9 cellular contexts compared by ENCODE assay signal in the genomic region with DNA sequence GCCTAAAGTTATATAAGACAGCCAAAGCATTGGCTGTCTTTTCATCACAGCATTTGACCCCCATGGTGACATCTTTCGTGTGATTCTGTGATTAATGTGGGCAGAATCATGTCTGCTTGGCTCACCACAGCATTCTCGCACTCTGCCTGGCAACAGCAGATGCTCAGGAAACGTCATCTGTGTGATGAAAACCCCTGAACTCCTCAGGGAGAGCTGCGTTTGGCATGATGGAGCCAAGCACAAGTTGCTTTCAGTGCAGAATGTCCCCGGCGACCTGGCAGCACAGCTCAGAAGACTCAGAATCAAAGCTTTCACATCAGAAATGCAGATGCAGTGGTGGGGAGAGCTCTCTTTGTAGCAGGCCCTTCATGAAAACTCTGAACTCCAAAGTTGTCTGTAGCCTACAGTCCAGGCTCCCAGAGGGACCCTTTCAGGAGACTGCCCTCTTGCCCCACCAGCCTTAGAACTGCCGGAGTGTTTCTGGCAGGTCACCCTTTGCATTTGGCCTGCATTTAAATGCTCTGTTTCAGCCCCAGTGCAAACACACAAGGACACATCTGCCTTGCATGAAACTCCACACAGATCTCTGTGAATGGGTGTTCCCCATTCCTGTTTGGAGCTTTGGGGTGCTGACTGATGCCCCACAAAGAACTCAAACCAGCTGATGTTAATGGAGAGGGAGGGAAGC.
A peak's percentile ranks its signal among the peaks of the same experiment; 100 is the strongest.
DNase-seq lines count a peak whose midpoint lies in the region; ATAC-seq and TF ChIP-seq lines count a peak whose summit lies in the region.
"Had no signal": no experiment of that assay in that cellular context is flagged by ENCODE, and none has a peak within 500 bp of the region (broad histone marks: within the 10 kb centered on the region; RNA-seq: fewer than 3 reads in every experiment).

No MANE protein-coding gene starts in this region.

- TF ChIP-seq POLR2A in thyroid gland (IDR thresholded peaks at IDR 0.05) = no peak

- no peaks in the 10 kb centered on the region for H3K79me2 ChIP-seq in MM.1S (ENCODE audit: low read length)
- H3K79me2 ChIP-seq in OCI-LY7 (ENCODE audit: insufficient read depth, low read depth, low read length) = no peaks in the 10 kb centered on the region

- 63 to 78% methylated on average over 5 to 7 of the region's 7 CpGs for WGBS in thyroid gland, 2 donors

- peaks cover 7% of the 10 kb centered on the region for H3K4me1 Mint-ChIP-seq in activated CD8-positive, alpha-beta T cell treated with anti-CD3 and anti-CD28 coated beads for 36 hours (ENCODE audit: low read depth)
- H3K4me1 Mint-ChIP-seq in activated CD8-positive, alpha-beta T cell treated with anti-CD3 and anti-CD28 coated beads, Interleukin-2, amount 10 ng/mL, durations not matched to agents 7 days and 5 days (ENCODE audit: low read depth) = no peaks in the 10 kb centered on the region

- H3K4me3 ChIP-seq in fibroblast of the aortic adventitia (ENCODE audit: low read depth, low read length) (no peak overlapping the region), thyroid gland (replicated peaks in 1 of 3) (no peak overlapping the region), MM.1S (ENCODE audit: low read length) (no peak overlapping the region), OCI-LY7 (ENCODE audit: low read depth, low read length, poor library complexity, severe bottlenecking) (no peak overlapping the region)

- H3K9ac ChIP-seq in MM.1S (ENCODE audit: low read length) = no peak overlapping the region

- no peaks in the 10 kb centered on the region for H4K20me1 ChIP-seq in MM.1S (ENCODE audit: insufficient read depth, low read length)
- no peaks in the 10 kb centered on the region for H4K20me1 ChIP-seq in OCI-LY7 (ENCODE audit: insufficient read depth, low read length)

- POLR2A ChIA-PET in activated CD8-positive, alpha-beta T cell treated with anti-CD3 and anti-CD28 coated beads for 36 hours (lab: Charles Lee) = no interaction called here
- POLR2A ChIA-PET in activated CD8-positive, alpha-beta T cell treated with anti-CD3 and anti-CD28 coated beads, Interleukin-2, amount 10 ng/mL, durations not matched to agents 7 days and 5 days (lab: Charles Lee) = no interaction called here
- POLR2A ChIA-PET in OCI-LY7 (lab: Charles Lee) = interaction anchor here (0.7 kb wide), 3 partner anchors 96 to 1290 kb away, joined by 3 to 4 read pairs (median 4); no protein-coding TSS in a partner anchor

- H2AFZ ChIP-seq in MM.1S (ENCODE audit: low read length) (no peak overlapping the region), OCI-LY7 (ENCODE audit: low read length) (no peak overlapping the region)

- H3K36me3 ChIP-seq in thyroid gland (no peaks in the 10 kb centered on the region), MM.1S (replicated peaks; ENCODE audit: insufficient read depth, low read length) (no peaks in the 10 kb centered on the region), OCI-LY7 (ENCODE audit: insufficient read depth, low read length) (no peaks in the 10 kb centered on the region)

- H3K9me3 Mint-ChIP-seq in activated CD8-positive, alpha-beta T cell treated with anti-CD3 and anti-CD28 coated beads for 36 hours = peaks cover 4% of the 10 kb centered on the region
- H3K9me3 Mint-ChIP-seq in activated CD8-positive, alpha-beta T cell treated with anti-CD3 and anti-CD28 coated beads, Interleukin-2, amount 10 ng/mL, durations not matched to agents 7 days and 5 days (ENCODE audit: insufficient read depth) = peaks cover 4% of the 10 kb centered on the region

- H3K9me2 ChIP-seq in MM.1S (replicated peaks; ENCODE audit: insufficient read depth, low read length) (no peaks in the 10 kb centered on the region), OCI-LY7 (ENCODE audit: insufficient read depth, low read length) (no peaks in the 10 kb centered on the region)

- H3K4me1 ChIP-seq in thyroid gland (no peaks in the 10 kb centered on the region), MM.1S (ENCODE audit: low read length) (0 out of 2 replicates have a peak, but pooled peaks cover 7% of the 10 kb centered on the region), OCI-LY7 (ENCODE audit: insufficient read depth, low read length, poor library complexity, severe bottlenecking) (no peaks in the 10 kb centered on the region)

- H3K4me3 Mint-ChIP-seq in activated CD8-positive, alpha-beta T cell treated with anti-CD3 and anti-CD28 coated beads for 36 hours = no peak overlapping the region
- no peak overlapping the region for H3K4me3 Mint-ChIP-seq in activated CD8-positive, alpha-beta T cell treated with anti-CD3 and anti-CD28 coated beads, Interleukin-2, amount 10 ng/mL, durations not matched to agents 7 days and 5 days

- H3K9me3 ChIP-seq in thyroid gland (no peaks in the 10 kb centered on the region), MM.1S (replicated peaks; ENCODE audit: insufficient read depth, low read length) (no peaks in the 10 kb centered on the region), OCI-LY7 (ENCODE audit: low read length) (no peaks in the 10 kb centered on the region)

- DNase-seq in activated CD8-positive, alpha-beta T cell treated with anti-CD3 and anti-CD28 coated beads for 36 hours = peak; percentile 35
- DNase-seq in activated CD8-positive, alpha-beta T cell treated with anti-CD3 and anti-CD28 coated beads, Interleukin-2, amount 10 ng/mL, durations not matched to agents 7 days and 5 days = no peak
- DNase-seq in fibroblast of the aortic adventitia (ENCODE audit: low read depth) (peak; percentile 71), thyroid gland (peak; percentile 14 to 28), SIG-M5 (lab: John Stamatoyannopoulos, UW) (no peak), MM.1S (no peak), OCI-LY7 (ENCODE audit: low spot score) (no peak)
- DNase-seq: activated CD4-positive, alpha-beta T cell treated with anti-CD3 and anti-CD28 coated beads for 4 hours had no signal

- intact Hi-C loops in activated CD8-positive, alpha-beta T cell treated with anti-CD3 and anti-CD28 coated beads for 36 hours (cut with micrococcal nuclease) = no loop called here
- intact Hi-C loops in thyroid gland (cut with DNase I) (no loop called here), OCI-LY7 (cut with micrococcal nuclease; ENCODE audit: unreplicated experiment) (no loop called here)

- H3K4me2 ChIP-seq in MM.1S (ENCODE audit: low read depth, low read length) (no peak overlapping the region), OCI-LY7 (ENCODE audit: low read length) (no peak overlapping the region)

- BruUV-seq in OCI-LY7 (replicated peaks; lab: Mats Ljungman, UMichigan) = no TSS peak

- ATAC-seq in activated CD8-positive, alpha-beta T cell treated with anti-CD3 and anti-CD28 coated beads for 36 hours = peak; percentile 49
- no peak for ATAC-seq in activated CD8-positive, alpha-beta T cell treated with anti-CD3 and anti-CD28 coated beads, Interleukin-2, amount 10 ng/mL, durations not matched to agents 7 days and 5 days
- ATAC-seq in HG03432 (IDR thresholded peaks at IDR 0.05; ENCODE audit: unreplicated experiment) = peak; percentile 96

- CTCF ChIA-PET in activated CD8-positive, alpha-beta T cell treated with anti-CD3 and anti-CD28 coated beads for 36 hours (lab: Charles Lee) = interaction anchor here (1.2 kb wide), 1 partner anchor 13 kb away, joined by 3 read pairs; no protein-coding TSS in a partner anchor
- CTCF ChIA-PET in activated CD8-positive, alpha-beta T cell treated with anti-CD3 and anti-CD28 coated beads, Interleukin-2, amount 10 ng/mL, durations not matched to agents 7 days and 5 days (lab: Charles Lee) = interaction anchor here (1.1 kb wide), 1 partner anchor 39 kb away, joined by 3 read pairs; no protein-coding TSS in a partner anchor
- CTCF ChIA-PET in OCI-LY7 (lab: Charles Lee; ENCODE audit: unreplicated experiment) = interaction anchor here (0.6 kb wide), 1 partner anchor 1539 kb away, joined by 3 read pairs; no protein-coding TSS in a partner anchor

- no peaks in the 10 kb centered on the region for H3K27me3 ChIP-seq in thyroid gland
- no peaks in the 10 kb centered on the region for H3K27me3 ChIP-seq in MM.1S (replicated peaks; ENCODE audit: insufficient read depth, low read length)

- no peak for TF ChIP-seq CTCF in activated CD8-positive, alpha-beta T cell treated with anti-CD3 and anti-CD28 coated beads for 36 hours (IDR thresholded peaks at IDR 0.05)
- no peak for TF ChIP-seq CTCF in fibroblast of the aortic adventitia (IDR thresholded peaks at IDR 0.05; ENCODE audit: insufficient read depth, low read length)
- no peak for TF ChIP-seq CTCF in thyroid gland (IDR thresholded peaks at IDR 0.05)
- TF ChIP-seq CTCF in MM.1S (IDR thresholded peaks at IDR 0.05; ENCODE audit: low read length) = no peak
- no peak for TF ChIP-seq CTCF in OCI-LY7 (conservative IDR thresholded peaks at IDR 0.05; ENCODE audit: low read length)

- no peak overlapping the region for H3K27ac ChIP-seq in thyroid gland
- no peak overlapping the region for H3K27ac ChIP-seq in MM.1S (ENCODE audit: low read length)
- H3K27ac ChIP-seq in OCI-LY7 (ENCODE audit: low read depth, low read length, poor library complexity, severe bottlenecking) = no peak overlapping the region

- no peaks in the 10 kb centered on the region for H3F3A ChIP-seq in MM.1S (ENCODE audit: insufficient read depth, low read length)

- H3K27ac Mint-ChIP-seq in activated CD8-positive, alpha-beta T cell treated with anti-CD3 and anti-CD28 coated beads for 36 hours = no peak overlapping the region
- no peak overlapping the region for H3K27ac Mint-ChIP-seq in activated CD8-positive, alpha-beta T cell treated with anti-CD3 and anti-CD28 coated beads, Interleukin-2, amount 10 ng/mL, durations not matched to agents 7 days and 5 days

- no peaks in the 10 kb centered on the region for H3K36me3 Mint-ChIP-seq in activated CD8-positive, alpha-beta T cell treated with anti-CD3 and anti-CD28 coated beads for 36 hours (ENCODE audit: low read depth)
- peaks cover 1% of the 10 kb centered on the region for H3K36me3 Mint-ChIP-seq in activated CD8-positive, alpha-beta T cell treated with anti-CD3 and anti-CD28 coated beads, Interleukin-2, amount 10 ng/mL, durations not matched to agents 7 days and 5 days (ENCODE audit: low read depth)

- peaks cover 14% of the 10 kb centered on the region for H3K27me3 Mint-ChIP-seq in activated CD8-positive, alpha-beta T cell treated with anti-CD3 and anti-CD28 coated beads for 36 hours
- H3K27me3 Mint-ChIP-seq in activated CD8-positive, alpha-beta T cell treated with anti-CD3 and anti-CD28 coated beads, Interleukin-2, amount 10 ng/mL, durations not matched to agents 7 days and 5 days (ENCODE audit: low read depth) = peaks cover 17% of the 10 kb centered on the region

Comparison
In these comparisons a context has a peak if more than half of its experiments do, and no peak if none do; other contexts are left out.
1. DNase-seq: peak in activated CD8-positive, alpha-beta T cell treated with anti-CD3 and anti-CD28 coated beads for 36 hours (single experiment), fibroblast of the aortic adventitia (single experiment) and thyroid gland (2 of 2); none in activated CD8-positive, alpha-beta T cell treated with anti-CD3 and anti-CD28 coated beads, Interleukin-2, amount 10 ng/mL, durations not matched to agents 7 days and 5 days (single experiment), SIG-M5 (single experiment), MM.1S (single experiment) and OCI-LY7 (single experiment).